1 cellular context compared by ENCODE assay signal in the genomic region with DNA sequence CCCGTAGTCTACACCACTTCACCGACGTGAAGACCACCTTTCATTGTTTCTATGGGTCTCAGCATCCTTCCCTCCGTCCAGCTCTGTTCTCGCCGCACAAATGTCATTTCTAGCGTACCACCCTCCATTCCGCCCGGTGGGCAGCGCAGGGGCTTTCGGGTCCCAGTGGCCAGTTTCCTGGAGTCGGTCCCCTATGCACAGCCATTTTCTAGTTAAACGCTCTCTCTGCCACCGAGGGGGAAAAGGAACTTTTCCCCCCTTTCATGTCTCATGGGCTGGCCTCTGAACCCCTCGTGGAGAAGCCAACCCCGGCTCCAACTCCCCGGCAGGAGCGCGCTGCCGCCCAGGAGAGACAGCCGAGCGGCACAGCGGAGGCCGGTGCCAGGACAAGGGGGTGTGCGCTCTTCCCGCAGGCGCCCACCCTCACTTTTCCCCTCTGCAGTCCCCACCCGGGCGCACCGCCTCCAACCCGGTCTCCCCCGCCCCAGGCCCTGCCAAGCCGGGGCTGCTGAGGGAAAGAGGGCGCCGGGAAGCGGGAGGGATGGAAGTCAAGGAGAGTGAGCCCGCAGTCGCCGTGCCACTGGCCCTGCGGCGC.
TF ChIP-seq lines count a peak whose summit lies in the region.

No MANE protein-coding gene starts in this region.

TF ChIP-seq in GM23338, 12 proteins besides CTCF, POLR2A, EP300 and RAD21 (continued from another document):
- TF ChIP-seq ZNF462 (CRISPR knock-in tag; IDR thresholded peaks at IDR 0.05) = no peak
- no peak for TF ChIP-seq EZH2 (IDR thresholded peaks at IDR 0.05; ENCODE audit: low read depth, unreplicated experiment)
TF ChIP-seq in GM23338: peak in this region for 0.
